26 cellular contexts compared by ENCODE assay signal in the genomic region with DNA sequence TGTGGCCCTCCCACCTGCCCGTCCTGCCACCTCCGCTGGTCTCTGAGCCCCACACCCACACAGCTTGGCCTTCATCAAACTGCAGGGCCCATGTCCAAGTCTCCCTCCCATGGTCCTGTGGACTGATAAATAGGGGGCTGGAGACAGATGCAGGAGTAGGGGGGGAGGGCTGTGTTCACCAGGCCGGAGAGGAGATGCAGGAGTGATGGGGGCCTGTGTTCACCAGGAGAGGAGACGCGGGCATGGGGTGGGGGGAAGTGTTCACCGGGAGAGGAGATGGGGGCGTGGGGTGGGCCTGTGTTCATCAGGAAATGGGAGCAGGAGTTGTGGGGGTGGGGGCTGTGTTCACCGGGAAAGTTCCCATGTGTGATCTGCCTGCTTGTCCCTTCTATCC. TPM values are rescaled to one million over a fixed set of nuclear protein-coding genes. Genes with fewer than 3 reads are reported as not detected.
"Had no signal": no experiment of that assay in that cellular context is flagged by ENCODE, and none has a peak within 500 bp of the region (broad histone marks: within the 10 kb centered on the region; RNA-seq: fewer than 3 reads in every experiment).

No MANE protein-coding gene starts in this region.

- H3K4me1 Mint-ChIP-seq: activated CD4-positive, alpha-beta T cell treated with anti-CD3 and anti-CD28 coated beads for 36 hours; activated naive CD8-positive, alpha-beta T cell treated with anti-CD3 and anti-CD28 coated beads for 36 hours; immature natural killer cell; mesothelial cell of epicardium; naive B cell; neural crest cell had no signal

- H3K36me3 ChIP-seq: adrenal gland, right lobe of liver, suprapubic skin, tibial artery had no signal

- ATAC-seq: activated CD4-positive, alpha-beta T cell treated with anti-CD3 and anti-CD28 coated beads for 36 hours; body of pancreas; esophagus mucosa; right lobe of liver; stimulated activated naive B cell treated with anti-CD40 and anti-IgM and Interleukin-4, amounts not matched to agents 10 μg/mL and 1 μg/mL and 100 μg/mL, for 72 hours had no signal

- H3K4me3 Mint-ChIP-seq: activated CD4-positive, alpha-beta T cell treated with anti-CD3 and anti-CD28 coated beads for 36 hours; activated naive CD4-positive, alpha-beta T cell treated with anti-CD3 and anti-CD28 coated beads for 36 hours; activated naive CD8-positive, alpha-beta T cell treated with anti-CD3 and anti-CD28 coated beads for 36 hours; activated T-helper 1 cell treated with anti-CD3 and anti-CD28 coated beads, Interleukin-12 subunit alpha, Interleukin-12 subunit beta, Interleukin-2, Interleukin-4 antibody, amounts not matched to agents 30 ng/mL and 10 ng/mL and 1 ng/mL, durations not matched to agents 14 hours and 24 hours and 36 hours; immature natural killer cell; mesothelial cell of epicardium; neural crest cell; stimulated activated naive B cell treated with anti-CD40 and anti-IgM and Interleukin-4, amounts not matched to agents 10 μg/mL and 1 μg/mL and 100 μg/mL, for 72 hours had no signal

- H3K36me3 Mint-ChIP-seq: activated naive CD8-positive, alpha-beta T cell treated with anti-CD3 and anti-CD28 coated beads for 36 hours; immature natural killer cell; mesothelial cell of epicardium; naive B cell; stimulated activated naive B cell treated with anti-CD40 and anti-IgM and Interleukin-4, amounts not matched to agents 10 μg/mL and 1 μg/mL and 100 μg/mL, for 72 hours had no signal

- H3K4me1 ChIP-seq: adrenal gland, body of pancreas, right lobe of liver, suprapubic skin, tibial artery had no signal

- H3K27ac ChIP-seq: adrenal gland, body of pancreas, right lobe of liver, suprapubic skin, tibial artery had no signal

- FAIRE-seq: small intestine had no signal

- DNase-seq: activated CD4-positive, alpha-beta T cell treated with anti-CD3 and anti-CD28 coated beads for 36 hours; activated CD4-positive, CD25-positive, alpha-beta regulatory T cell; activated effector memory CD4-positive, alpha-beta T cell treated with anti-CD3 and anti-CD28 coated beads, Interleukin-2, amount 50 U/mL, for 16 hours; activated naive CD4-positive, alpha-beta T cell treated with anti-CD3 and anti-CD28 coated beads for 36 hours; activated naive CD8-positive, alpha-beta T cell treated with anti-CD3 and anti-CD28 coated beads for 36 hours; activated T-cell treated with anti-CD3 and anti-CD28 coated beads, Interleukin-2, amount 50 U/mL, for 1 hour; foreskin fibroblast; hippocampal formation; immature natural killer cell; kidney glomerular epithelial cell; mammary epithelial cell; naive B cell; occipital lobe; small intestine; stimulated activated CD4-positive, alpha-beta T cell treated with anti-CD3 and anti-CD28 coated beads, Interleukin-4, amount 100 ng/mL, for 4 hours; stimulated activated naive B cell treated with anti-CD40 and anti-IgM and Interleukin-4, amounts not matched to agents 10 μg/mL and 1 μg/mL and 100 μg/mL, for 72 hours; T-helper 1 cell; tibial artery had no signal

- H3K27ac Mint-ChIP-seq: activated CD4-positive, alpha-beta T cell treated with anti-CD3 and anti-CD28 coated beads for 36 hours; activated naive CD4-positive, alpha-beta T cell treated with anti-CD3 and anti-CD28 coated beads for 36 hours; activated naive CD8-positive, alpha-beta T cell treated with anti-CD3 and anti-CD28 coated beads for 36 hours; activated T-helper 1 cell treated with anti-CD3 and anti-CD28 coated beads, Interleukin-12 subunit alpha, Interleukin-12 subunit beta, Interleukin-2, Interleukin-4 antibody, amounts not matched to agents 30 ng/mL and 10 ng/mL and 1 ng/mL, durations not matched to agents 14 hours and 24 hours and 36 hours; mesothelial cell of epicardium; naive B cell; stimulated activated naive B cell treated with anti-CD40 and anti-IgM and Interleukin-4, amounts not matched to agents 10 μg/mL and 1 μg/mL and 100 μg/mL, for 72 hours had no signal

- H3K9me3 ChIP-seq: adrenal gland, body of pancreas, right lobe of liver, suprapubic skin, tibial artery had no signal

- H3K9me3 Mint-ChIP-seq: activated naive CD4-positive, alpha-beta T cell treated with anti-CD3 and anti-CD28 coated beads for 36 hours; activated naive CD8-positive, alpha-beta T cell treated with anti-CD3 and anti-CD28 coated beads for 36 hours; activated T-helper 1 cell treated with anti-CD3 and anti-CD28 coated beads, Interleukin-12 subunit alpha, Interleukin-12 subunit beta, Interleukin-2, Interleukin-4 antibody, amounts not matched to agents 30 ng/mL and 10 ng/mL and 1 ng/mL, durations not matched to agents 14 hours and 24 hours and 36 hours; immature natural killer cell; mesothelial cell of epicardium; naive B cell; neural crest cell; stimulated activated naive B cell treated with anti-CD40 and anti-IgM and Interleukin-4, amounts not matched to agents 10 μg/mL and 1 μg/mL and 100 μg/mL, for 72 hours had no signal

- H3K4me3 ChIP-seq: adrenal gland, body of pancreas, right lobe of liver, suprapubic skin, tibial artery had no signal

RNA-seq across cellular contexts. Expression of gene JAKMIP3, which starts 37.0 kb away (rescaled TPM):
- polyA plus RNA-seq: immature natural killer cell had no signal
